ENCODE assay signal across 13 cellular contexts in the genomic region with DNA sequence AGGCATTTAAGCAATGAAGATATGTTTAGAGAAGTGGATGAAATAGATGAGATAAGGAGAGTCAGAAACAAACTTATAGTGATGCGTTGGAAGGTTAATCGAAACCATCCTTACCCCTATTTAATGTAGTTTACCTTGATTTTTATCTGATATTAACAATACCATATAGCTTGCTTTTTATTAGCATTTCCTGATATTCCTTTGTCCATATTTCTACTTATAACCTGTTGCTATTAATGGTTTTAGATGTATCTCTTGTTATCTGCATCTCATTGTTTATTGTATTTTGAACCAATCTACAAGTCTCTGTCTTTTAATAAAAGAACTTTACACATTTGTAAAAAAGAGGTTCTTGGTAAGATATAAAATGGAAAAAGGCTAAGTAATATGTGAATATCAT. TPM values are rescaled to one million over a fixed set of nuclear protein-coding genes. Genes with fewer than 3 reads are reported as not detected.
DNase-seq lines count a peak whose midpoint lies in the region; ATAC-seq and TF ChIP-seq lines count a peak whose summit lies in the region.
"Had no signal": no experiment of that assay in that cellular context is flagged by ENCODE, and none has a peak within 500 bp of the region (broad histone marks: within the 10 kb centered on the region; RNA-seq: fewer than 3 reads in every experiment).

No MANE protein-coding gene starts in this region.

- H3K9ac ChIP-seq in IMR-90 (ENCODE audit: low read depth, low read length) (no peak overlapping the region), endodermal cell (ENCODE audit: extremely low read depth, low read length, poor library complexity, severe bottlenecking) (peak overlapping the region; percentile 93), neural cell (ENCODE audit: low read length) (peak overlapping the region; percentile 90)

- no peaks in the 10 kb centered on the region for H3K27me3 ChIP-seq in AG04450 (ENCODE audit: control insufficient read depth, insufficient read depth, low read length)
- H3K27me3 ChIP-seq in IMR-90 (ENCODE audit: control insufficient read depth, insufficient read depth, low read length): no peaks in the 10 kb centered on the region
- no peaks in the 10 kb centered on the region for H3K27me3 ChIP-seq in endodermal cell (ENCODE audit: control insufficient read depth, insufficient read depth, low read length, poor library complexity, severe bottlenecking)
- no peaks in the 10 kb centered on the region for H3K27me3 ChIP-seq in neural cell (ENCODE audit: insufficient read depth, low read depth, low read length)
- peaks cover 0 to 18% (median 0%) of the 10 kb centered on the region in 7 donors for H3K27me3 ChIP-seq in spleen (replicated peaks in 1 of 7)
- H3K27me3 ChIP-seq: colonic mucosa had no signal

- TF ChIP-seq EP300 in neural cell (conservative IDR thresholded peaks at IDR 0.05; ENCODE audit: poor library complexity, severe bottlenecking): no peak

- H4K91ac ChIP-seq in IMR-90 (ENCODE audit: insufficient read depth, low read depth, low read length): no peak overlapping the region

- H3K79me1 ChIP-seq in IMR-90 (ENCODE audit: low read depth in 1 of 2, low read length in 2 of 2): 0 out of 4 replicates have a peak, but pooled peaks cover 0 to 6% of the 10 kb centered on the region in 2 experiments

- H3K79me2 ChIP-seq in neural cell (replicated peaks; ENCODE audit: insufficient read depth, low read length): peaks cover 4% of the 10 kb centered on the region

- dilution Hi-C loops in IMR-90 (cut with HindIII; ENCODE audit: low sequenced_read_pairs, unreplicated experiment): no loop called here

- H3K9me2 ChIP-seq in neural cell (ENCODE audit: insufficient read depth, low read length): no peaks in the 10 kb centered on the region

- H3K9me3 Mint-ChIP-seq in endodermal cell: peaks cover 7% of the 10 kb centered on the region
- H3K9me3 Mint-ChIP-seq: CD4-positive, CD25-positive, alpha-beta regulatory T cell; natural killer cell treated with Interleukin-12 subunit alpha and Interleukin-12 subunit beta and Interleukin-15 and Interleukin-18, amount 100 ng/mL, for 72 hours had no signal

- no peak for ATAC-seq in IMR-90 (ENCODE audit: low read depth)
- no peak for ATAC-seq in HG03342 (IDR thresholded peaks at IDR 0.05; ENCODE audit: unreplicated experiment)
- ATAC-seq: natural killer cell treated with Interleukin-12 subunit alpha and Interleukin-12 subunit beta and Interleukin-15 and Interleukin-18, amount 100 ng/mL, for 72 hours had no signal

- POLR2A ChIA-PET in AG04450 (lab: Yijun Ruan, JAX) (no interaction called here), IMR-90 (lab: Charles Lee; ENCODE audit: unreplicated experiment) (interaction anchor here (2.6 kb wide), 1 partner anchor 10 kb away, joined by 15 read pairs; no protein-coding TSS in a partner anchor)

- TF ChIP-seq POLR2A in IMR-90 (IDR thresholded peaks at IDR 0.05; ENCODE audit: low read depth, low read length): no peak
- no peak for TF ChIP-seq POLR2A in spleen (IDR thresholded peaks at IDR 0.05)

- no peak overlapping the region for H3K14ac ChIP-seq in IMR-90 (replicated peaks; ENCODE audit: low read depth, low read length)

- H3K4ac ChIP-seq in IMR-90 (ENCODE audit: low read depth, low read length): no peak overlapping the region

- H3K9me1 ChIP-seq in IMR-90 (ENCODE audit: insufficient read depth, low read length): no peaks in the 10 kb centered on the region; the same call in 1 of the 2 replicates

- no peak overlapping the region for H3K23ac ChIP-seq in IMR-90 (ENCODE audit: low read depth, low read length)

- H4K20me1 ChIP-seq in IMR-90 (ENCODE audit: insufficient read depth, low read length) (no peaks in the 10 kb centered on the region), neural cell (ENCODE audit: insufficient read depth) (no peaks in the 10 kb centered on the region)

- no peak overlapping the region for H2AK5ac ChIP-seq in IMR-90 (ENCODE audit: low read depth, low read length)

- intact Hi-C loops in IMR-90 (cut with micrococcal nuclease) (loop anchor here (5.0 kb wide), 1 partner anchor 104 kb away; no protein-coding TSS in a partner anchor), spleen (cut with DNase I; ENCODE audit: low total_unique reads) (no loop called here)

- H4K8ac ChIP-seq in IMR-90 (ENCODE audit: low read depth in 2 of 2, low read length in 2 of 2): no peak overlapping the region

- peaks cover 5% of the 10 kb centered on the region; the same call in 1 of the 2 replicates for H3K4me1 ChIP-seq in IMR-90 (ENCODE audit: control insufficient read depth, insufficient read depth, low read length)
- H3K4me1 ChIP-seq in endodermal cell (ENCODE audit: control insufficient read depth, insufficient read depth, low read length): peaks cover 3% of the 10 kb centered on the region
- no peaks in the 10 kb centered on the region for H3K4me1 ChIP-seq in spleen
- H3K4me1 ChIP-seq: colonic mucosa had no signal

- peak overlapping the region; percentile 84 for H3K4me2 ChIP-seq in IMR-90 (ENCODE audit: low read depth, low read length)
- H3K4me2 ChIP-seq in neural cell (ENCODE audit: low read length): peak overlapping the region; percentile 73

- H3K9me3 ChIP-seq in AG04450 (ENCODE audit: control insufficient read depth, insufficient read depth, low read length) (no peaks in the 10 kb centered on the region), IMR-90 (ENCODE audit: control insufficient read depth, insufficient read depth, low read length) (no peaks in the 10 kb centered on the region), endodermal cell (ENCODE audit: control insufficient read depth, low read length) (no peaks in the 10 kb centered on the region), neural cell (ENCODE audit: low read length) (no peaks in the 10 kb centered on the region), spleen (no peaks in the 10 kb centered on the region)
- H3K9me3 ChIP-seq: colonic mucosa had no signal

- H3K4me3 ChIP-seq in AG04450 (ENCODE audit: low read depth, low read length) (peak overlapping the region; percentile 79), IMR-90 (ENCODE audit: insufficient read depth, low read depth, low read length) (peak overlapping the region; percentile 94), endodermal cell (ENCODE audit: low read length) (peak overlapping the region; percentile 95), neural cell (ENCODE audit: low read length) (peak overlapping the region; percentile 79), spleen (peak overlapping the region in 3 of 8 donors; percentile 34 to 72 (median 58))

- no peak overlapping the region for H2BK20ac ChIP-seq in IMR-90 (ENCODE audit: low read depth, low read length)

- TF ChIP-seq CTCF in AG04450 (IDR thresholded peaks at IDR 0.05; ENCODE audit: low read depth, low read length) (no peak), IMR-90 (conservative IDR thresholded peaks at IDR 0.05; ENCODE audit: low read depth, low read length) (no peak), endodermal cell (conservative IDR thresholded peaks at IDR 0.05) (no peak), neural cell (IDR thresholded peaks at IDR 0.05; ENCODE audit: poor library complexity, severe bottlenecking) (no peak), spleen (IDR thresholded peaks at IDR 0.05 in 8 of 11, conservative IDR thresholded peaks at IDR 0.05 in 3 of 11) (no peak)

- H3F3A ChIP-seq in neural cell (ENCODE audit: insufficient read depth, low read length, poor library complexity, severe bottlenecking): no peaks in the 10 kb centered on the region

- TSS peak; percentile 100 for BruUV-seq in IMR-90 (replicated peaks; lab: Mats Ljungman, UMichigan)

- H3K36me3 ChIP-seq in IMR-90 (ENCODE audit: control insufficient read depth, insufficient read depth, low read length): peaks cover 2% of the 10 kb centered on the region; the same call in 1 of the 2 replicates
- H3K36me3 ChIP-seq in endodermal cell (ENCODE audit: control insufficient read depth, insufficient read depth, low read length): peaks cover 9% of the 10 kb centered on the region
- no peaks in the 10 kb centered on the region for H3K36me3 ChIP-seq in neural cell (ENCODE audit: insufficient read depth, low read length)
- H3K36me3 ChIP-seq in spleen: no peaks in the 10 kb centered on the region
- H3K36me3 ChIP-seq: colonic mucosa had no signal

- H3K36me3 Mint-ChIP-seq in endodermal cell (ENCODE audit: low read depth): peaks cover 8% of the 10 kb centered on the region
- H3K36me3 Mint-ChIP-seq: CD4-positive, CD25-positive, alpha-beta regulatory T cell; natural killer cell treated with Interleukin-12 subunit alpha and Interleukin-12 subunit beta and Interleukin-15 and Interleukin-18, amount 100 ng/mL, for 72 hours had no signal

- peaks cover 1% of the 10 kb centered on the region for H3K27me3 Mint-ChIP-seq in endodermal cell (ENCODE audit: insufficient read depth)

- no peak for DNase-seq in AG04450 (ENCODE audit: low read depth, low spot score)
- no peak for DNase-seq in IMR-90
- no peak for DNase-seq in endodermal cell
- no peak for DNase-seq in GM03348 (ENCODE audit: low spot score)
- no peak for DNase-seq in spleen
- DNase-seq in RKO (ENCODE audit: low spot score): no peak
- DNase-seq: activated T-cell treated with anti-CD3 and anti-CD28 coated beads, Interleukin-2, amount 50 U/mL, for 1 hour; CD4-positive, CD25-positive, alpha-beta regulatory T cell; colonic mucosa; NCI-H1694 treated with DMSO at 0.1 percent for 48 hours had no signal

- no CpG with 5 or more reads among the region's 2 CpGs for WGBS in IMR-90 (ENCODE audit: extremely low coverage in 2 of 2, insufficient read length in 1 of 2), 2 experiments
- WGBS in endodermal cell (ENCODE audit: insufficient coverage in 1 of 2, insufficient read length in 1 of 2), 2 experiments: no CpG with 5 or more reads among the region's 2 CpGs
- WGBS in spleen, 5 donors: 88 to 97% (median 93%) methylated on average over 2 of the region's 2 CpGs

- no peak overlapping the region for H2BK15ac ChIP-seq in IMR-90 (ENCODE audit: low read depth, low read length)

- peaks cover 30% of the 10 kb centered on the region for H3K4me1 Mint-ChIP-seq in endodermal cell

- H3K27ac ChIP-seq in AG04450 (ENCODE audit: low read depth, low read length) (no peak overlapping the region), IMR-90 (ENCODE audit: insufficient read depth, low read length) (no peak overlapping the region), endodermal cell (ENCODE audit: low read depth, low read length) (no peak overlapping the region), neural cell (ENCODE audit: low read length) (no peak overlapping the region), spleen (peak overlapping the region in 1 of 8 donors; percentile 89)

- no peak for TF ChIP-seq RAD21 in IMR-90 (IDR thresholded peaks at IDR 0.05; ENCODE audit: low read length)
- no peak for TF ChIP-seq RAD21 in neural cell (conservative IDR thresholded peaks at IDR 0.05)

- no peak overlapping the region for H3K56ac ChIP-seq in IMR-90 (ENCODE audit: extremely low read depth, insufficient read depth, low read length)

- H3K27ac Mint-ChIP-seq in endodermal cell: peak overlapping the region; percentile 98
- H3K27ac Mint-ChIP-seq: natural killer cell treated with Interleukin-12 subunit alpha and Interleukin-12 subunit beta and Interleukin-15 and Interleukin-18, amount 100 ng/mL, for 72 hours had no signal

- H3K4me3 Mint-ChIP-seq in endodermal cell: peak overlapping the region; percentile 97
- H3K4me3 Mint-ChIP-seq: natural killer cell treated with Interleukin-12 subunit alpha and Interleukin-12 subunit beta and Interleukin-15 and Interleukin-18, amount 100 ng/mL, for 72 hours had no signal

- in situ Hi-C loops in IMR-90 (cut with MboI; ENCODE audit: low sequenced_read_pairs): no loop called here

- H2AFZ ChIP-seq in IMR-90 (replicated peaks; ENCODE audit: low read length, poor library complexity) (no peak overlapping the region), neural cell (ENCODE audit: low read depth, low read length) (no peak overlapping the region)

- no peak overlapping the region for H2AK9ac ChIP-seq in IMR-90 (replicated peaks; ENCODE audit: low read depth, low read length, poor library complexity)

- no peak overlapping the region for H4K5ac ChIP-seq in IMR-90 (ENCODE audit: low read depth, low read length)

- CTCF ChIA-PET in AG04450 (lab: Charles Lee): interaction anchor here (1.0 to 1.2 kb wide), 2 partner anchors 14 to 132 kb away, joined by 3 read pairs; no protein-coding TSS in a partner anchor
- CTCF ChIA-PET in IMR-90 (lab: Yijun Ruan, JAX): no interaction called here

- no peak overlapping the region for H2BK120ac ChIP-seq in IMR-90 (ENCODE audit: low read depth, low read length)

- no peak overlapping the region for H2BK5ac ChIP-seq in IMR-90 (ENCODE audit: low read depth, low read length, poor library complexity, severe bottlenecking)

- H3K18ac ChIP-seq in IMR-90 (ENCODE audit: low read depth, low read length): no peak overlapping the region

RNA-seq across cellular contexts. Expression of a gene that starts 1.6 kb away (rescaled TPM):
- 141 and 234 TPM in 2 replicates for polyA plus RNA-seq in AG04450 (2011; rRNA removed)
- 14.8 and 24.6 TPM in 2 replicates for polyA minus RNA-seq in AG04450 (2011; rRNA and poly(A)+ RNA removed)
- 20.3 and 94.4 TPM in 2 replicates for total RNA-seq in IMR-90 (2012; rRNA removed)
- 88.8 and 111 TPM in 2 replicates for polyA plus RNA-seq in IMR-90 (2012; rRNA removed)
- 7.4 and 10.4 TPM in 2 replicates for polyA plus RNA-seq in IMR-90 (2012; cell fraction: cytosol; rRNA removed)
- polyA plus RNA-seq in IMR-90 (2012; cell fraction: nucleus; rRNA removed; ENCODE audit: low replicate concordance): 13.1 and 58.1 TPM in 2 replicates
- total RNA-seq in endodermal cell: 100 to 1,000 TPM in 1 of 2 donors, 10 to 100 TPM in 1; 97.6 to 125 TPM
- 122 TPM for polyA plus RNA-seq in endodermal cell (2013, experiment 1 of 2)
- 140 TPM for polyA plus RNA-seq in endodermal cell (2013, experiment 2 of 2)
- 84.5 and 102 TPM in 2 replicates for polyA plus RNA-seq in neural cell
- polyA minus RNA-seq in neural cell: 39.4 and 52.0 TPM in 2 replicates
- total RNA-seq in spleen: 10 to 100 TPM; 27.4 to 70.4 (median 39.5) TPM
- polyA plus RNA-seq in spleen: 10 to 100 TPM; 37.8 to 72.0 (median 47.5) TPM

RNA-seq across cellular contexts. Expression of a gene that starts 18.5 kb away (rescaled TPM):
- polyA plus RNA-seq in AG04450 (2011; rRNA removed): 644 and 772 TPM in 2 replicates
- polyA minus RNA-seq in AG04450 (2011; rRNA and poly(A)+ RNA removed): 96.3 and 147 TPM in 2 replicates
- 114 and 332 TPM in 2 replicates for total RNA-seq in IMR-90 (2012; rRNA removed)
- polyA plus RNA-seq in IMR-90 (2012; rRNA removed): 408 and 409 TPM in 2 replicates
- 256 and 272 TPM in 2 replicates for polyA plus RNA-seq in IMR-90 (2012; cell fraction: cytosol; rRNA removed)
- polyA plus RNA-seq in IMR-90 (2012; cell fraction: nucleus; rRNA removed; ENCODE audit: low replicate concordance): 51.3 and 191 TPM in 2 replicates
- total RNA-seq in endodermal cell: 100 to 1,000 TPM; 595 to 651 TPM
- polyA plus RNA-seq in endodermal cell (2013, experiment 1 of 2): 492 TPM
- 451 TPM for polyA plus RNA-seq in endodermal cell (2013, experiment 2 of 2)
- polyA plus RNA-seq in neural cell: 989 and 991 TPM in 2 replicates
- 241 and 303 TPM in 2 replicates for polyA minus RNA-seq in neural cell
- total RNA-seq in spleen: 100 to 1,000 TPM in 2 of 7 donors, 10 to 100 TPM in 5; 50.4 to 127 (median 82.2) TPM
- polyA plus RNA-seq in spleen: 100 to 1,000 TPM in 1 of 3 donors, 10 to 100 TPM in 2; 35.3 to 104 (median 56.5) TPM

RNA-seq across cellular contexts. Expression of a gene that starts 27.8 kb away (rescaled TPM):
- 35.8 and 49.5 TPM in 2 replicates for polyA plus RNA-seq in AG04450 (2011; rRNA removed)
- polyA minus RNA-seq in AG04450 (2011; rRNA and poly(A)+ RNA removed): 7.3 and 8.4 TPM in 2 replicates
- total RNA-seq in IMR-90 (2012; rRNA removed): 6.5 and 16.1 TPM in 2 replicates
- polyA plus RNA-seq in IMR-90 (2012; rRNA removed): 12.1 and 15.4 TPM in 2 replicates
- polyA plus RNA-seq in IMR-90 (2012; cell fraction: cytosol; rRNA removed): 2.1 and 2.2 TPM in 2 replicates
- polyA plus RNA-seq in IMR-90 (2012; cell fraction: nucleus; rRNA removed; ENCODE audit: low replicate concordance): 0.55 and 4.6 TPM in 2 replicates
- 1 to 10 TPM; 5.3 to 6.7 TPM for total RNA-seq in endodermal cell
- polyA plus RNA-seq in endodermal cell (2013, experiment 1 of 2): 55.8 TPM
- polyA plus RNA-seq in endodermal cell (2013, experiment 2 of 2): 58.7 TPM
- polyA plus RNA-seq in neural cell: 193 and 203 TPM in 2 replicates
- 74.3 and 75.7 TPM in 2 replicates for polyA minus RNA-seq in neural cell
- 1 to 10 TPM; 2.2 to 4.7 (median 3.2) TPM for total RNA-seq in spleen
- 1 to 10 TPM; 2.5 to 3.1 (median 2.5) TPM for polyA plus RNA-seq in spleen
- total RNA-seq: CD4-positive, CD25-positive, alpha-beta regulatory T cell; natural killer cell treated with Interleukin-12 subunit alpha and Interleukin-12 subunit beta and Interleukin-15 and Interleukin-18, amount 100 ng/mL, for 72 hours had no signal

RNA-seq across cellular contexts. Expression of a gene that starts 47.1 kb away (rescaled TPM):
- 0.14 and 0.25 TPM in 2 replicates for polyA plus RNA-seq in AG04450 (2011; rRNA removed)
- polyA minus RNA-seq in AG04450 (2011; rRNA and poly(A)+ RNA removed): not detected in 2 replicates
- 0.28 TPM in 1 of 2 replicates, not detected in the other for total RNA-seq in IMR-90 (2012; rRNA removed)
- polyA plus RNA-seq in IMR-90 (2012; rRNA removed): 0.13 and 0.19 TPM in 2 replicates
- 0.08 and 0.20 TPM in 2 replicates for polyA plus RNA-seq in IMR-90 (2012; cell fraction: cytosol; rRNA removed)
- polyA plus RNA-seq in IMR-90 (2012; cell fraction: nucleus; rRNA removed; ENCODE audit: low replicate concordance): 0.31 TPM in 1 of 2 replicates, not detected in the other
- total RNA-seq in endodermal cell: 10 to 100 TPM; 23.6 to 32.3 TPM
- polyA plus RNA-seq in endodermal cell (2013, experiment 1 of 2): 30.5 TPM
- polyA plus RNA-seq in endodermal cell (2013, experiment 2 of 2): 31.7 TPM
- 603 and 631 TPM in 2 replicates for polyA plus RNA-seq in neural cell
- 148 and 195 TPM in 2 replicates for polyA minus RNA-seq in neural cell
- total RNA-seq in spleen: 10 to 100 TPM; 10.1 to 19.6 (median 14.6) TPM
- 10 to 100 TPM; 31.7 to 39.9 (median 34.7) TPM for polyA plus RNA-seq in spleen
